In the genomic region with DNA sequence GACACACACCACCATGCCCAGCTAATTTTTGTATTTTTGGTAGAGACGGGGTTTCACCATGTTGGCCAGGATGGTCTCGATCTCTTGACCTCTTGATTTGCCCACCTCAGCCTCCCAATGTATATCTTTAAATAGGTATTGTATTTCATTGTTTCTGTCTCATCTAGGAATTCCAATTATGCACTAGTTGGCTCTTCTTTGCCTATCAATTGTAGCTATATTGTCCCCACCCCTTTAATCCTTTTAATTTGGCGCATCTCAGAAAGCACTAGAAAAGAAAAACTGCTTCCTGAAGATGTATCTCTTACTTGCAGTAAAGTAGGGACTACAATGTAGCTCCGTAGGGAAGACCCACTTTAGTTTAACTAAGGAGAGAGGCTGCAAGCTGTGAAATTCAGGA, we compare ENCODE assay signal across 31 cellular contexts. TPM values are rescaled to one million over a fixed set of nuclear protein-coding genes. Genes with fewer than 3 reads are reported as not detected.
A peak's percentile ranks its signal among the peaks of the same experiment; 100 is the strongest.
DNase-seq lines count a peak whose midpoint lies in the region; ATAC-seq and TF ChIP-seq lines count a peak whose summit lies in the region.
"Had no signal": no experiment of that assay in that cellular context is flagged by ENCODE, and none has a peak within 500 bp of the region (broad histone marks: within the 10 kb centered on the region; RNA-seq: fewer than 3 reads in every experiment).

No MANE protein-coding gene starts in this region.

- no peak for TF ChIP-seq POLR2A in body of pancreas (IDR thresholded peaks at IDR 0.05)

- no peaks in the 10 kb centered on the region for H3K9me3 Mint-ChIP-seq in natural killer cell treated with Interleukin-12 subunit alpha and Interleukin-12 subunit beta and Interleukin-15 and Interleukin-18, amount 100 ng/mL, for 72 hours
- no peaks in the 10 kb centered on the region for H3K9me3 Mint-ChIP-seq in natural killer cell
- H3K9me3 Mint-ChIP-seq: CD4-positive, alpha-beta memory T cell; CD4-positive, alpha-beta T cell; CD8-positive, alpha-beta T cell had no signal

- no peak overlapping the region for H3K27ac ChIP-seq in HEK293 (ENCODE audit: extremely low read depth, low read depth, low read length)
- no peak overlapping the region for H3K27ac ChIP-seq in body of pancreas
- H3K27ac ChIP-seq: 22Rv1, A549, BLaER1, C4-2B had no signal

- H3K27me3 Mint-ChIP-seq in natural killer cell treated with Interleukin-12 subunit alpha and Interleukin-12 subunit beta and Interleukin-15 and Interleukin-18, amount 100 ng/mL, for 72 hours, result no peaks in the 10 kb centered on the region
- H3K27me3 Mint-ChIP-seq in natural killer cell (ENCODE audit: low read depth in 2 of 2), result no peaks in the 10 kb centered on the region
- H3K27me3 Mint-ChIP-seq: B cell; CD4-positive, alpha-beta memory T cell; CD4-positive, alpha-beta T cell; CD4-positive, CD25-positive, alpha-beta regulatory T cell; CD8-positive, alpha-beta memory T cell had no signal

- no peak for ATAC-seq in natural killer cell treated with Interleukin-12 subunit alpha and Interleukin-12 subunit beta and Interleukin-15 and Interleukin-18, amount 100 ng/mL, for 72 hours
- ATAC-seq in natural killer cell (no peak), body of pancreas (no peak)
- ATAC-seq: A549; CD8-positive, alpha-beta T cell had no signal

- H3K4me3 ChIP-seq in HEK293 (ENCODE audit: low read depth, low read length), result no peak overlapping the region
- H3K4me3 ChIP-seq in body of pancreas, result no peak overlapping the region
- H3K4me3 ChIP-seq: A549; BLaER1; BLaER1 treated with 17β-estradiol and CSF1 and Interleukin-3, amounts not matched to agents 10 nM and 100 nM had no signal

- H3K36me3 ChIP-seq in HEK293 (ENCODE audit: control insufficient read depth in 2 of 2, insufficient read depth in 1 of 2, low read length in 2 of 2) (no peaks in the 10 kb centered on the region; a peak in 1 of 3 replicates), body of pancreas (replicated peaks in 1 of 2; ENCODE audit: insufficient read depth in 1 of 2, low read depth in 2 of 2) (no peaks in the 10 kb centered on the region)
- H3K36me3 ChIP-seq: BE2C, BLaER1 had no signal

- no peaks in the 10 kb centered on the region for H3K36me3 Mint-ChIP-seq in natural killer cell treated with Interleukin-12 subunit alpha and Interleukin-12 subunit beta and Interleukin-15 and Interleukin-18, amount 100 ng/mL, for 72 hours
- H3K36me3 Mint-ChIP-seq in natural killer cell, result no peaks in the 10 kb centered on the region
- H3K36me3 Mint-ChIP-seq: CD4-positive, alpha-beta memory T cell; CD4-positive, CD25-positive, alpha-beta regulatory T cell; CD8-positive, alpha-beta T cell had no signal

- H3K4me3 Mint-ChIP-seq in natural killer cell treated with Interleukin-12 subunit alpha and Interleukin-12 subunit beta and Interleukin-15 and Interleukin-18, amount 100 ng/mL, for 72 hours, result no peak overlapping the region
- no peak overlapping the region for H3K4me3 Mint-ChIP-seq in natural killer cell
- H3K4me3 Mint-ChIP-seq: B cell; CD14-positive monocyte; CD4-positive, alpha-beta memory T cell; CD4-positive, alpha-beta T cell; CD4-positive, CD25-positive, alpha-beta regulatory T cell; CD8-positive, alpha-beta memory T cell; CD8-positive, alpha-beta T cell had no signal

- no peaks in the 10 kb centered on the region for H3K27me3 ChIP-seq in body of pancreas
- H3K27me3 ChIP-seq: BE2C; BLaER1; BLaER1 treated with 17β-estradiol and CSF1 and Interleukin-3, amounts not matched to agents 10 nM and 100 nM had no signal

- no peaks in the 10 kb centered on the region for H3K4me1 ChIP-seq in HEK293 (ENCODE audit: control insufficient read depth, insufficient read depth, low read length)
- H3K4me1 ChIP-seq in body of pancreas, result no peaks in the 10 kb centered on the region
- H3K4me1 ChIP-seq: A549, BE2C, Caco-2 had no signal

- CTCF ChIA-PET in HEK293 (lab: Yijun Ruan, JAX), result interaction anchor here (1.2 to 1.8 kb wide), 3 partner anchors 16 to 236 kb away, joined by 3 to 8 read pairs (median 8); partner anchors contain the start of gene AP5S1

- 95 to 99% methylated on average over 4 of the region's 4 CpGs for WGBS in body of pancreas, 2 donors

- POLR2A ChIA-PET in HEK293 (lab: Yijun Ruan, JAX), result no interaction called here

- H3K27ac Mint-ChIP-seq in natural killer cell treated with Interleukin-12 subunit alpha and Interleukin-12 subunit beta and Interleukin-15 and Interleukin-18, amount 100 ng/mL, for 72 hours, result no peak overlapping the region
- H3K27ac Mint-ChIP-seq in natural killer cell, result no peak overlapping the region
- H3K27ac Mint-ChIP-seq: B cell; CD14-positive monocyte; CD4-positive, alpha-beta T cell; CD4-positive, CD25-positive, alpha-beta regulatory T cell; CD8-positive, alpha-beta memory T cell; CD8-positive, alpha-beta T cell had no signal

- DNase-seq in natural killer cell treated with Interleukin-12 subunit alpha and Interleukin-12 subunit beta and Interleukin-15 and Interleukin-18, amount 100 ng/mL, for 72 hours (ENCODE audit: low spot score), result peak; percentile 18
- DNase-seq in natural killer cell (no peak), body of pancreas (no peak)
- DNase-seq: 8988T; ACHN; AML-193; BE2C; C1 segment of cervical spinal cord; Caco-2; Calu3; CD4-positive, alpha-beta memory T cell; CD4-positive, alpha-beta T cell; CD4-positive, CD25-positive, alpha-beta regulatory T cell; CD8-positive, alpha-beta memory T cell; CD8-positive, alpha-beta T cell; COR-L47; DMS 273 treated with DMSO at 0.1 percent for 48 hours; DMS153; DMS53; DMS79; DMS79 treated with DMSO at 0.1 percent for 48 hours; DND-41; EL had no signal

- TF ChIP-seq CTCF in natural killer cell (IDR thresholded peaks at IDR 0.05) (no peak), HEK293 (tag by site-specific recombination; IDR thresholded peaks at IDR 0.05) (no peak), body of pancreas (IDR thresholded peaks at IDR 0.05) (no peak)

- intact Hi-C loops in natural killer cell (cut with micrococcal nuclease) (no loop called here), body of pancreas (cut with DNase I) (no loop called here)

- H3K9me3 ChIP-seq in HEK293 (ENCODE audit: control insufficient read depth, insufficient read depth, low read depth, low read length) (no peaks in the 10 kb centered on the region), body of pancreas (no peaks in the 10 kb centered on the region)
- H3K9me3 ChIP-seq: A549, BE2C, BLaER1 had no signal

- no peaks in the 10 kb centered on the region for H3K4me1 Mint-ChIP-seq in natural killer cell treated with Interleukin-12 subunit alpha and Interleukin-12 subunit beta and Interleukin-15 and Interleukin-18, amount 100 ng/mL, for 72 hours (ENCODE audit: low read depth in 2 of 2)
- no peaks in the 10 kb centered on the region for H3K4me1 Mint-ChIP-seq in natural killer cell
- H3K4me1 Mint-ChIP-seq: B cell; CD8-positive, alpha-beta memory T cell had no signal

TF ChIP-seq in HEK293, 187 proteins besides CTCF, POLR2A, EP300 and RAD21:
- no peak for TF ChIP-seq ZBTB48 (tag by site-specific recombination; IDR thresholded peaks at IDR 0.05)
- peak; percentile 97 for TF ChIP-seq ZNF133 (tag by site-specific recombination; IDR thresholded peaks at IDR 0.05)
- no peak for TF ChIP-seq ZNF621 (tag by site-specific recombination; IDR thresholded peaks at IDR 0.05)
- TF ChIP-seq ZNF639 (tag by site-specific recombination; IDR thresholded peaks at IDR 0.05), result no peak

RNA-seq across cellular contexts. Expression of gene MAVS, which starts 10.5 kb away (rescaled TPM):
- 10 to 100 TPM; 38.6 to 45.2 TPM for total RNA-seq in natural killer cell treated with Interleukin-12 subunit alpha and Interleukin-12 subunit beta and Interleukin-15 and Interleukin-18, amount 100 ng/mL, for 72 hours
- total RNA-seq in natural killer cell (10 to 100 TPM; 23.1 to 30.8 (median 26.4) TPM), body of pancreas (10 to 100 TPM; 21.5 to 24.4 TPM)

RNA-seq across cellular contexts. Expression of gene AP5S1, which starts 15.8 kb away (rescaled TPM):
- total RNA-seq in natural killer cell treated with Interleukin-12 subunit alpha and Interleukin-12 subunit beta and Interleukin-15 and Interleukin-18, amount 100 ng/mL, for 72 hours, result 10 to 100 TPM; 13.5 to 19.7 TPM
- total RNA-seq in natural killer cell, result 10 to 100 TPM in 2 of 3 donors, 1 to 10 TPM in 1; 7.9 to 12.3 (median 12.1) TPM
- 1 to 10 TPM; 4.9 to 5.3 TPM for total RNA-seq in body of pancreas

RNA-seq across cellular contexts. Expression of gene CDC25B, which starts 40.0 kb away (rescaled TPM):
- total RNA-seq in natural killer cell treated with Interleukin-12 subunit alpha and Interleukin-12 subunit beta and Interleukin-15 and Interleukin-18, amount 100 ng/mL, for 72 hours, result 10 to 100 TPM; 38.9 to 84.1 TPM
- total RNA-seq in natural killer cell, result 100 to 1,000 TPM; 123 to 147 (median 143) TPM
- 10 to 100 TPM in 1 of 2 donors, 1 to 10 TPM in 1; 8.8 to 22.7 TPM for total RNA-seq in body of pancreas

RNA-seq across cellular contexts. Expression of gene CENPB, which starts 49.6 kb away (rescaled TPM):
- 100 to 1,000 TPM in 1 of 2 donors, 10 to 100 TPM in 1; 75.4 to 118 TPM for total RNA-seq in natural killer cell treated with Interleukin-12 subunit alpha and Interleukin-12 subunit beta and Interleukin-15 and Interleukin-18, amount 100 ng/mL, for 72 hours
- 10 to 100 TPM; 46.7 to 62.6 (median 55.4) TPM for total RNA-seq in natural killer cell
- total RNA-seq in body of pancreas, result 10 to 100 TPM; 57.9 to 61.0 TPM

RNA-seq across cellular contexts. Expression of gene PANK2, which starts 53.1 kb away (rescaled TPM):
- total RNA-seq in natural killer cell treated with Interleukin-12 subunit alpha and Interleukin-12 subunit beta and Interleukin-15 and Interleukin-18, amount 100 ng/mL, for 72 hours, result 10 to 100 TPM; 55.2 to 86.2 TPM
- total RNA-seq in natural killer cell, result 10 to 100 TPM; 50.5 to 74.3 (median 61.3) TPM
- 10 to 100 TPM; 17.9 to 21.8 TPM for total RNA-seq in body of pancreas
